ENCODE assay signal across 14 cellular contexts in genomic region chr7:134854816-134855215, GRCh38.
DNase-seq lines count a peak whose midpoint lies in the region; ATAC-seq and TF ChIP-seq lines count a peak whose summit lies in the region.
"Had no signal": no experiment of that assay in that cellular context is flagged by ENCODE, and none has a peak within 500 bp of the region (broad histone marks: within the 10 kb centered on the region; RNA-seq: fewer than 3 reads in every experiment).

No MANE protein-coding gene starts in this region.

- no peak for ATAC-seq in HG02885 (IDR thresholded peaks at IDR 0.05; ENCODE audit: poor library complexity, unreplicated experiment)

- H3K27me3 ChIP-seq in adipocyte (replicated peaks; ENCODE audit: control insufficient read depth, insufficient read depth, low read length) (no peaks in the 10 kb centered on the region), vagina (no peaks in the 10 kb centered on the region), testis (no peaks in the 10 kb centered on the region)

- intact Hi-C loops in vagina (cut with DNase I): no loop called here
- intact Hi-C loops in testis (cut with DNase I; ENCODE audit: low total_unique reads): no loop called here

- no peaks in the 10 kb centered on the region for H3K9me3 ChIP-seq in adipocyte (ENCODE audit: control insufficient read depth, low read length)
- no peaks in the 10 kb centered on the region for H3K9me3 ChIP-seq in vagina
- no peaks in the 10 kb centered on the region for H3K9me3 ChIP-seq in testis

- TF ChIP-seq POLR2A in vagina (IDR thresholded peaks at IDR 0.05) (no peak), testis (IDR thresholded peaks at IDR 0.05) (no peak)

- no peak overlapping the region for H3K9ac ChIP-seq in adipocyte (ENCODE audit: low read length)

- no peak for TF ChIP-seq CTCF in vagina (IDR thresholded peaks at IDR 0.05)
- no peak for TF ChIP-seq CTCF in testis (IDR thresholded peaks at IDR 0.05)

- H3K27ac ChIP-seq in vagina (peak overlapping the region; percentile 25), testis (peak overlapping the region in 1 of 2 donors; percentile 9)

- peaks cover 13% of the 10 kb centered on the region for H3K36me3 ChIP-seq in adipocyte (ENCODE audit: control insufficient read depth, insufficient read depth, low read length, severe bottlenecking)
- no peaks in the 10 kb centered on the region for H3K36me3 ChIP-seq in vagina
- no peaks in the 10 kb centered on the region for H3K36me3 ChIP-seq in testis (ENCODE audit: low read depth, missing control alignments)

- peaks cover 37% of the 10 kb centered on the region for H3K4me1 ChIP-seq in adipocyte (ENCODE audit: control insufficient read depth, insufficient read depth, low read length)
- H3K4me1 ChIP-seq in vagina: peaks cover 65% of the 10 kb centered on the region
- peaks cover 36% of the 10 kb centered on the region for H3K4me1 ChIP-seq in testis

- DNase-seq in stimulated activated CD4-positive, alpha-beta T cell treated with anti-CD3 and anti-CD28 coated beads, Interleukin-15, amount 100 ng/mL, for 24 hours: peak; percentile 8
- no peak for DNase-seq in stimulated activated CD4-positive, alpha-beta T cell treated with anti-CD3 and anti-CD28 coated beads, Interleukin-12 subunit alpha, Interleukin-12 subunit beta, amount 100 ng/mL, for 4 hours
- DNase-seq in adipocyte (ENCODE audit: low read depth) (peak; percentile 28), iris pigment epithelial cell (ENCODE audit: low read depth) (peak; percentile 38), vagina (ENCODE audit: extremely low spot score in 2 of 2) (no peak), SKM-1 (lab: John Stamatoyannopoulos, UW; ENCODE audit: unreplicated experiment) (no peak), testis (no peak)
- DNase-seq: CD8-positive, alpha-beta memory T cell; cerebellar nuclear complex; KG1; naive B cell; SIG-M5; stimulated activated naive CD4-positive, alpha-beta T cell treated with Interleukin-2 at 50 U/mL for 16 hours had no signal

- H3K4me3 ChIP-seq in adipocyte (ENCODE audit: low read length) (peak overlapping the region; percentile 38), vagina (no peak overlapping the region), testis (no peak overlapping the region)

- 44 to 51% methylated on average over 3 of the region's 3 CpGs for WGBS in testis, 2 donors

Comparison
In these comparisons a context has a peak if more than half of its experiments do, and no peak if none do; other contexts are left out.
1. DNase-seq: peak in stimulated activated CD4-positive, alpha-beta T cell treated with anti-CD3 and anti-CD28 coated beads, Interleukin-15, amount 100 ng/mL, for 24 hours (single experiment), adipocyte (single experiment) and iris pigment epithelial cell (single experiment); none in stimulated activated CD4-positive, alpha-beta T cell treated with anti-CD3 and anti-CD28 coated beads, Interleukin-12 subunit alpha, Interleukin-12 subunit beta, amount 100 ng/mL, for 4 hours (single experiment), vagina (0 of 2), SKM-1 (single experiment) and testis (single experiment).